Comparison of ENCODE assay signal across 10 cellular contexts in the genomic region with DNA sequence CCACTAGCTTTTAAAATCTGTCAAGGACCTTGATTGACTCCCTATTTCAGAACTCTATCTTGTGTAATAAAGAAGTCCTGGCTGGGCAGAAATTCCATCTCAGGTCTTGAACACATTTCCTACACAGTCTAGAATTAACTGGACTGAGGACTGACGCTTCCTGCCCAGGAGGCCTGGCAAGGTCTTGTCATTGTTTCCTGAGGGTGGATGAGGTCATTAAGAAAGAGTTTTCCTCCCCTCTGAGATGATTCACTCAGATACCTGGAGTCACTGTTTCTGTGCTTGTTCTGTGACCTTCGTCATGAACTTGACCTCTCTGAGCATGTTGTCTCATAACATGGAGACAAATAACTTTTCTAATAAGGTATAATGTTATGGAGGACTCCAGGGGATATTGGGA. TPM values are rescaled to one million over a fixed set of nuclear protein-coding genes. Genes with fewer than 3 reads are reported as not detected.
DNase-seq lines count a peak whose midpoint lies in the region; ATAC-seq and TF ChIP-seq lines count a peak whose summit lies in the region.
"Had no signal": no experiment of that assay in that cellular context is flagged by ENCODE, and none has a peak within 500 bp of the region (broad histone marks: within the 10 kb centered on the region; RNA-seq: fewer than 3 reads in every experiment).

No MANE protein-coding gene starts in this region.

- DNase-seq in HT1080 (ENCODE audit: low read depth) (peak; percentile 78), astrocyte of the hippocampus (ENCODE audit: low read depth, low spot score) (peak; percentile 77), memory B cell (ENCODE audit: low spot score in 2 of 2) (no peak), cerebellar cortex (ENCODE audit: low spot score) (no peak), DMS114 treated with DMSO at 0.1 percent for 48 hours (lab: John Stamatoyannopoulos, UW; ENCODE audit: unreplicated experiment) (no peak), osteocyte (ENCODE audit: extremely low spot score, unreplicated experiment) (no peak)
- DNase-seq: cortex of kidney had no signal

- H3K4me1 Mint-ChIP-seq in memory B cell (peaks cover 12% of the 10 kb centered on the region), osteocyte (ENCODE audit: unreplicated experiment) (peaks cover 11% of the 10 kb centered on the region)

- H3K4me3 Mint-ChIP-seq in memory B cell (no peak overlapping the region), osteocyte (ENCODE audit: unreplicated experiment) (no peak overlapping the region)

- peak overlapping the region in 8 of 11 experiments; percentile 18 to 28 (median 22); a peak in 6 of 22 replicates for H3K9ac ChIP-seq in BLaER1 treated with 17β-estradiol and CSF1 and Interleukin-3, amounts not matched to agents 10 nM and 100 nM

- no peaks in the 10 kb centered on the region for H3K9me3 Mint-ChIP-seq in memory B cell
- H3K9me3 Mint-ChIP-seq in osteocyte (ENCODE audit: unreplicated experiment) = no peaks in the 10 kb centered on the region

- H3K4me3 ChIP-seq in BLaER1 treated with 17β-estradiol and CSF1 and Interleukin-3, amounts not matched to agents 10 nM and 100 nM = no peak overlapping the region
- H3K4me3 ChIP-seq: thoracic aorta had no signal

- no peak for TF ChIP-seq CTCF in osteocyte (IDR thresholded peaks at IDR 0.05)

- peaks cover 0 to 16% (median 7%) of the 10 kb centered on the region in 11 experiments; a peak in 19 of 22 replicates for H3K9me3 ChIP-seq in BLaER1 treated with 17β-estradiol and CSF1 and Interleukin-3, amounts not matched to agents 10 nM and 100 nM (replicated peaks in 1 of 11)
- H3K9me3 ChIP-seq: thoracic aorta had no signal

- no peaks in the 10 kb centered on the region for H3K27me3 ChIP-seq in BLaER1 treated with 17β-estradiol and CSF1 and Interleukin-3, amounts not matched to agents 10 nM and 100 nM

- H3K36me3 Mint-ChIP-seq in memory B cell (peaks cover 12% of the 10 kb centered on the region), osteocyte (ENCODE audit: unreplicated experiment) (peaks cover 25% of the 10 kb centered on the region)

- no peak for ATAC-seq in memory B cell (ENCODE audit: low read depth)
- no peak for ATAC-seq in GM18907 (IDR thresholded peaks at IDR 0.05; ENCODE audit: unreplicated experiment)

- H3K4me2 ChIP-seq in BLaER1 treated with 17β-estradiol and CSF1 and Interleukin-3, amounts not matched to agents 10 nM and 100 nM = peak overlapping the region in 4 of 11 experiments; percentile 8 to 27 (median 14); a peak in 4 of 22 replicates

- H3K36me3 ChIP-seq in BLaER1 treated with 17β-estradiol and CSF1 and Interleukin-3, amounts not matched to agents 10 nM and 100 nM = peaks cover 58 to 99% (median 80%) of the 10 kb centered on the region in 11 experiments

- H3K27me3 Mint-ChIP-seq in memory B cell = no peaks in the 10 kb centered on the region
- no peaks in the 10 kb centered on the region for H3K27me3 Mint-ChIP-seq in osteocyte (ENCODE audit: unreplicated experiment)

- peak overlapping the region; percentile 8 for H3K27ac Mint-ChIP-seq in memory B cell
- H3K27ac Mint-ChIP-seq in osteocyte (ENCODE audit: unreplicated experiment) = no peak overlapping the region

- H4K20me1 ChIP-seq in BLaER1 treated with 17β-estradiol and CSF1 and Interleukin-3, amounts not matched to agents 10 nM and 100 nM = peaks cover 0 to 96% (median 77%) of the 10 kb centered on the region in 11 experiments; a peak in 20 of 22 replicates

- H3K4me1 ChIP-seq in BLaER1 treated with 17β-estradiol and CSF1 and Interleukin-3, amounts not matched to agents 10 nM and 100 nM = peaks cover 40 to 94% (median 61%) of the 10 kb centered on the region in 10 experiments

- H3K27ac ChIP-seq in BLaER1 treated with 17β-estradiol and CSF1 and Interleukin-3, amounts not matched to agents 10 nM and 100 nM = peak overlapping the region in 3 of 11 experiments; percentile 36 to 43 (median 38); a peak in 4 of 22 replicates
- H3K27ac ChIP-seq: thoracic aorta had no signal

RNA-seq across cellular contexts. Expression of a gene that starts 10.0 kb away (rescaled TPM):
- total RNA-seq in HT1080 (2014; rRNA removed; shearing (Covaris generic)) = 1.8 and 1.9 TPM in 2 replicates
- polyA plus RNA-seq in HT1080 (2015; cell fraction: cytosol; rRNA removed) = 0.14 TPM in 1 of 2 replicates, not detected in the other
- 0.25 and 1.5 TPM in 2 replicates for polyA plus RNA-seq in HT1080 (2015; cell fraction: nucleus; rRNA removed)
- 42.5 and 45.8 TPM in 2 replicates for total RNA-seq in osteocyte

Comparison
In these comparisons a context has a peak if more than half of its experiments do, and no peak if none do; other contexts are left out.
1. DNase-seq: peak in HT1080 (single experiment) and astrocyte of the hippocampus (single experiment); none in memory B cell (0 of 2), cerebellar cortex (single experiment), DMS114 treated with DMSO at 0.1 percent for 48 hours (single experiment) and osteocyte (single experiment).
2. RNA of a gene that starts 10.0 kb away (total RNA-seq): 42.5 to 45.8 TPM in osteocyte; 1.8 to 1.9 TPM in HT1080; every median in the first group is over 10 times any median in the second.